In the genomic region with DNA sequence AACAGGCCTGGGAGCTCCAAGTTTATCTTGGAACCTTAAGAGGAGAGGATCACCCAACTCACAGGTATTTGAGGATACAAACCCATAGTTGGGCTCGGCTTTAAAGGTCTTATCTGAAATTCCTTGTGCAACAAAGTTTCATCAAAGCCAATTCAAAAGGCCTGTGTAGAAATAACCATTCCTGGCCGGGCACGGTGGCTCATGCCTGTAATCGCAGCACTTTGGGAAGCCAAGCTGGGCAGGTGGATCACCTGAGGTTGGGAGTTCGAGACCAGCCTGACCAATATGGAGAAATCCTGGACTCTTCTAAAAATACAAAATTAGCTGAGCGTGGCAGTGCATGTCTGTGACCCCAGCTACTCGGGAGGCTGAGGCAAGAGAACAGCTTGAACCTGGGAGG, we compare ENCODE assay signal across 37 cellular contexts. TPM values are rescaled to one million over a fixed set of nuclear protein-coding genes. Genes with fewer than 3 reads are reported as not detected.
"Had no signal": no experiment of that assay in that cellular context is flagged by ENCODE, and none has a peak within 500 bp of the region (broad histone marks: within the 10 kb centered on the region; RNA-seq: fewer than 3 reads in every experiment).

No MANE protein-coding gene starts in this region.

- H3K9me3 ChIP-seq: body of pancreas, colonic mucosa, esophagus squamous epithelium had no signal

- ATAC-seq: activated CD4-positive, alpha-beta T cell treated with anti-CD3 and anti-CD28 coated beads for 36 hours; activated CD8-positive, alpha-beta memory T cell treated with anti-CD3 and anti-CD28 coated beads, Interleukin-2, amount 10 ng/mL, durations not matched to agents 7 days and 5 days; activated CD8-positive, alpha-beta T cell treated with anti-CD3 and anti-CD28 coated beads, Interleukin-2, amount 10 ng/mL, durations not matched to agents 7 days and 5 days; body of pancreas; T-helper 17 cell had no signal

- H3K27me3 Mint-ChIP-seq: activated CD4-positive, alpha-beta memory T cell treated with anti-CD3 and anti-CD28 coated beads for 36 hours; activated CD4-positive, alpha-beta T cell treated with anti-CD3 and anti-CD28 coated beads for 36 hours; activated naive CD8-positive, alpha-beta T cell; T-helper 17 cell had no signal

- H3K9me3 Mint-ChIP-seq: activated CD4-positive, alpha-beta memory T cell treated with anti-CD3 and anti-CD28 coated beads for 36 hours; activated CD4-positive, alpha-beta T cell treated with anti-CD3 and anti-CD28 coated beads, Interleukin-2, amount 10 ng/mL, durations not matched to agents 24 days and 14 days; activated T-helper 1 cell treated with anti-CD3 and anti-CD28 coated beads, Interleukin-12 subunit alpha, Interleukin-12 subunit beta, Interleukin-2, Interleukin-4 antibody, amounts not matched to agents 30 ng/mL and 10 ng/mL and 1 ng/mL, durations not matched to agents 14 hours and 24 hours and 36 hours; activated T-helper 2 cell treated with anti-CD3 and anti-CD28 coated beads, Interferon-gamma antibody, Interleukin-2, Interleukin-4, amounts not matched to agents 10 μg/mL and 5 μg/mL and 100 μg/mL, durations not matched to agents 14 hours and 24 hours and 36 hours; T-helper 2 cell treated with Interferon-gamma antibody and Interleukin-4, amounts not matched to agents 5 μg/mL and 100 μg/mL, for 36 hours had no signal

- DNase-seq: activated CD4-positive, alpha-beta memory T cell treated with anti-CD3 and anti-CD28 coated beads for 36 hours; activated CD4-positive, alpha-beta T cell treated with anti-CD3 and anti-CD28 coated beads for 36 hours; activated CD4-positive, alpha-beta T cell treated with anti-CD3 and anti-CD28 coated beads, Interleukin-2, amount 10 ng/mL, durations not matched to agents 24 days and 14 days; activated CD4-positive, CD25-positive, alpha-beta regulatory T cell; activated CD4-positive, CD25-positive, alpha-beta regulatory T cell treated with anti-CD3 and anti-CD28 coated beads, Interleukin-2, amount 50 U/mL, for 72 hours; activated CD8-positive, alpha-beta memory T cell treated with anti-CD3 and anti-CD28 coated beads, Interleukin-2, amount 10 ng/mL, durations not matched to agents 7 days and 5 days; activated CD8-positive, alpha-beta memory T cell treated with anti-CD3 and anti-CD28 coated beads, Interleukin-2, amount 50 U/mL, for 4 hours; activated CD8-positive, alpha-beta T cell treated with anti-CD3 and anti-CD28 coated beads, Interleukin-2, amount 10 ng/mL, durations not matched to agents 7 days and 5 days; activated gamma-delta T cell treated with Interleukin-2 at 50 U/mL for 16 hours; activated naive CD4-positive, alpha-beta T cell treated with anti-CD3 and anti-CD28 coated beads, Interleukin-2, amount 50 U/mL, for 16 hours; activated naive CD4-positive, alpha-beta T cell treated with Interleukin-2 at 50 U/mL for 16 hours; activated T-cell treated with anti-CD3 and anti-CD28 coated beads, Interleukin-2, amount 50 U/mL, for 1 hour; activated T-cell treated with anti-CD3 and anti-CD28 coated beads, Interleukin-2, amount 50 U/mL, for 48 hours; amniotic stem cell; anterior cingulate cortex; body of pancreas; caudate nucleus; cerebellar nuclear complex; colonic mucosa; effector CD8-positive, alpha-beta T cell; esophagus squamous epithelium; head of caudate nucleus; T-helper 1 cell; T-helper 17 cell; T1000; WERI-Rb-1 had no signal

- H3K36me3 ChIP-seq: colonic mucosa, esophagus squamous epithelium, WERI-Rb-1 had no signal

- H3K27ac Mint-ChIP-seq: activated CD4-positive, alpha-beta memory T cell treated with anti-CD3 and anti-CD28 coated beads for 36 hours; activated CD4-positive, alpha-beta T cell treated with anti-CD3 and anti-CD28 coated beads for 36 hours; activated CD4-positive, alpha-beta T cell treated with anti-CD3 and anti-CD28 coated beads, Interleukin-2, amount 10 ng/mL, durations not matched to agents 24 days and 14 days; activated CD8-positive, alpha-beta memory T cell treated with anti-CD3 and anti-CD28 coated beads, Interleukin-2, amount 10 ng/mL, durations not matched to agents 7 days and 5 days; activated CD8-positive, alpha-beta T cell treated with anti-CD3 and anti-CD28 coated beads, Interleukin-2, amount 10 ng/mL, durations not matched to agents 7 days and 5 days; activated naive CD8-positive, alpha-beta T cell; activated T-helper 1 cell treated with anti-CD3 and anti-CD28 coated beads, Interleukin-12 subunit alpha, Interleukin-12 subunit beta, Interleukin-2, Interleukin-4 antibody, amounts not matched to agents 30 ng/mL and 10 ng/mL and 1 ng/mL, durations not matched to agents 14 hours and 24 hours and 36 hours; activated T-helper 2 cell treated with anti-CD3 and anti-CD28 coated beads, Interferon-gamma antibody, Interleukin-2, Interleukin-4, amounts not matched to agents 10 μg/mL and 5 μg/mL and 100 μg/mL, durations not matched to agents 14 hours and 24 hours and 36 hours; T-helper 17 cell; T-helper 2 cell treated with Interferon-gamma antibody and Interleukin-4, amounts not matched to agents 5 μg/mL and 100 μg/mL, for 36 hours had no signal

- H3K4me3 ChIP-seq: body of pancreas, colonic mucosa, esophagus squamous epithelium had no signal

- H3K27ac ChIP-seq: body of pancreas, colonic mucosa, epithelial cell of prostate, esophagus squamous epithelium, WERI-Rb-1 had no signal

- H3K27me3 ChIP-seq: body of pancreas, colonic mucosa, esophagus squamous epithelium had no signal

- FAIRE-seq: endometrium, endothelial cell of umbilical vein, frontal cortex had no signal

- H3K36me3 Mint-ChIP-seq: activated CD4-positive, alpha-beta memory T cell treated with anti-CD3 and anti-CD28 coated beads for 36 hours; activated CD8-positive, alpha-beta memory T cell treated with anti-CD3 and anti-CD28 coated beads, Interleukin-2, amount 10 ng/mL, durations not matched to agents 7 days and 5 days; activated naive CD8-positive, alpha-beta T cell had no signal

- H3K4me3 Mint-ChIP-seq: activated CD4-positive, alpha-beta memory T cell treated with anti-CD3 and anti-CD28 coated beads for 36 hours; activated CD4-positive, alpha-beta T cell treated with anti-CD3 and anti-CD28 coated beads for 36 hours; activated CD4-positive, alpha-beta T cell treated with anti-CD3 and anti-CD28 coated beads, Interleukin-2, amount 10 ng/mL, durations not matched to agents 24 days and 14 days; activated CD8-positive, alpha-beta memory T cell treated with anti-CD3 and anti-CD28 coated beads, Interleukin-2, amount 10 ng/mL, durations not matched to agents 7 days and 5 days; activated CD8-positive, alpha-beta T cell treated with anti-CD3 and anti-CD28 coated beads, Interleukin-2, amount 10 ng/mL, durations not matched to agents 7 days and 5 days; activated naive CD8-positive, alpha-beta T cell; activated T-helper 1 cell treated with anti-CD3 and anti-CD28 coated beads, Interleukin-12 subunit alpha, Interleukin-12 subunit beta, Interleukin-2, Interleukin-4 antibody, amounts not matched to agents 30 ng/mL and 10 ng/mL and 1 ng/mL, durations not matched to agents 14 hours and 24 hours and 36 hours; T-helper 17 cell; T-helper 2 cell treated with Interferon-gamma antibody and Interleukin-4, amounts not matched to agents 5 μg/mL and 100 μg/mL, for 36 hours had no signal

- H3K4me1 ChIP-seq: body of pancreas, colonic mucosa had no signal

RNA-seq across cellular contexts. Expression of a gene that starts 28.7 kb away (rescaled TPM):
- total RNA-seq: dermis microvascular lymphatic vessel endothelial cell, endothelial cell of umbilical vein, fibroblast of lung, fibroblast of villous mesenchyme had no signal
- polyA plus RNA-seq: endothelial cell of umbilical vein, fibroblast of lung had no signal

RNA-seq across cellular contexts. Expression of a gene that starts 54.1 kb away (rescaled TPM):
- total RNA-seq: dermis microvascular lymphatic vessel endothelial cell, endothelial cell of umbilical vein, fibroblast of lung, fibroblast of villous mesenchyme had no signal
- polyA plus RNA-seq: endothelial cell of umbilical vein had no signal
